Comparison of ENCODE assay signal across 17 cellular contexts in genomic region chr5:2158109-2158508, GRCh38.
DNase-seq lines count a peak whose midpoint lies in the region; ATAC-seq and TF ChIP-seq lines count a peak whose summit lies in the region.
"Had no signal": no experiment of that assay in that cellular context is flagged by ENCODE, and none has a peak within 500 bp of the region (broad histone marks: within the 10 kb centered on the region; RNA-seq: fewer than 3 reads in every experiment).

No MANE protein-coding gene starts in this region.

- H3K36me3 ChIP-seq in mammary epithelial cell (ENCODE audit: insufficient read depth, low read length) (no peaks in the 10 kb centered on the region), suprapubic skin (no peaks in the 10 kb centered on the region)
- H3K36me3 ChIP-seq: BLaER1, HAP-1 had no signal

- no peak overlapping the region for H3K4me3 ChIP-seq in mammary epithelial cell (replicated peaks in 1 of 3; ENCODE audit: insufficient read depth in 1 of 3, low read depth in 2 of 3, low read length in 3 of 3)
- no peak overlapping the region for H3K4me3 ChIP-seq in suprapubic skin
- H3K4me3 ChIP-seq: A549, BLaER1, GM23248, HAP-1 had no signal

- no peak overlapping the region for H3K4me2 ChIP-seq in mammary epithelial cell (ENCODE audit: insufficient read depth, low read depth, low read length)
- H3K4me2 ChIP-seq: A549, BLaER1 had no signal

- in situ Hi-C loops in mammary epithelial cell (cut with MboI; ENCODE audit: low sequenced_read_pairs in 2 of 2) = no loop called here

- H3K27ac ChIP-seq in RWPE1 = no peak overlapping the region; the same call in 1 of the 2 replicates
- H3K27ac ChIP-seq in mammary epithelial cell (ENCODE audit: insufficient read depth, low read depth, low read length) = no peak overlapping the region
- H3K27ac ChIP-seq in suprapubic skin = peak overlapping the region; percentile 26
- H3K27ac ChIP-seq: A549, BLaER1, GM23248 had no signal

- ATAC-seq in HG03520 (IDR thresholded peaks at IDR 0.05; ENCODE audit: unreplicated experiment) = no peak
- ATAC-seq: A549 had no signal

- WGBS in mammary epithelial cell (ENCODE audit: low coverage, missing lambda C conversion rate) = 35% methylated on average over 3 of the region's 5 CpGs
- 47% methylated on average over 5 of the region's 5 CpGs for WGBS in suprapubic skin

- TF ChIP-seq EP300 in suprapubic skin (IDR thresholded peaks at IDR 0.05) = no peak

- TF ChIP-seq CTCF in RWPE1 (conservative IDR thresholded peaks at IDR 0.05; ENCODE audit: low read depth) = no peak
- no peak for TF ChIP-seq CTCF in mammary epithelial cell (conservative IDR thresholded peaks at IDR 0.05 in 1 of 2, IDR thresholded peaks at IDR 0.05 in 1 of 2; ENCODE audit: extremely low read depth in 1 of 2, insufficient read depth in 1 of 2, low read depth in 1 of 2, low read length in 2 of 2)
- TF ChIP-seq CTCF in suprapubic skin (IDR thresholded peaks at IDR 0.05) = no peak

- no TSS peak for BruUV-seq in mammary epithelial cell (replicated peaks; lab: Mats Ljungman, UMichigan)

- intact Hi-C loops in mammary epithelial cell (cut with micrococcal nuclease) = no loop called here

- H3K9ac ChIP-seq in mammary epithelial cell (ENCODE audit: insufficient read depth, low read length) = no peak overlapping the region
- H3K9ac ChIP-seq: BLaER1, GM23248 had no signal

- H3K4me1 ChIP-seq in mammary epithelial cell (ENCODE audit: insufficient read depth, low read length) (no peaks in the 10 kb centered on the region), suprapubic skin (peaks cover 17% of the 10 kb centered on the region)
- H3K4me1 ChIP-seq: A549, HAP-1 had no signal

- H3K27me3 ChIP-seq in mammary epithelial cell (ENCODE audit: insufficient read depth, low read length) (no peaks in the 10 kb centered on the region), suprapubic skin (no peaks in the 10 kb centered on the region)
- H3K27me3 ChIP-seq: BLaER1 had no signal

- peaks cover 5% of the 10 kb centered on the region for H3K9me3 ChIP-seq in mammary epithelial cell (replicated peaks; ENCODE audit: insufficient read depth, low read length)
- no peaks in the 10 kb centered on the region for H3K9me3 ChIP-seq in suprapubic skin
- H3K9me3 ChIP-seq: A549, BLaER1, HAP-1 had no signal

- no peaks in the 10 kb centered on the region for H3K79me2 ChIP-seq in mammary epithelial cell (ENCODE audit: insufficient read depth, low read length)

- no peak for TF ChIP-seq POLR2A in suprapubic skin (IDR thresholded peaks at IDR 0.05)

- DNase-seq in RWPE1 (ENCODE audit: low spot score) = peak; percentile 64
- DNase-seq in mammary epithelial cell = peak; percentile 8
- peak; percentile 12 for DNase-seq in kidney tubule cell (ENCODE audit: low spot score)
- peak; percentile 20 to 40 for DNase-seq in suprapubic skin (ENCODE audit: low spot score in 2 of 2)
- DNase-seq in NCI-H82 (lab: John Stamatoyannopoulos, UW) = no peak
- DNase-seq in germinal center (ENCODE audit: low spot score) = no peak
- no peak for DNase-seq in stimulated activated CD4-positive, alpha-beta T cell treated with anti-CD3 and anti-CD28 coated beads, Interleukin-15, amount 100 ng/mL, for 24 hours
- DNase-seq: CD4-positive, alpha-beta memory T cell; DMS153; DMS79; GDM1; GM23248; IMR-90 had no signal

- no peak overlapping the region for H2AFZ ChIP-seq in mammary epithelial cell (ENCODE audit: low read depth, low read length)
- H2AFZ ChIP-seq: GM23248 had no signal

- H4K20me1 ChIP-seq in mammary epithelial cell (ENCODE audit: insufficient read depth, low read length) = no peaks in the 10 kb centered on the region
- H4K20me1 ChIP-seq: BLaER1 had no signal

- dilution Hi-C loops in mammary epithelial cell (cut with HindIII; ENCODE audit: low sequenced_read_pairs) = no loop called here

- POLR2A ChIA-PET in RWPE1 (lab: Yijun Ruan, JAX; ENCODE audit: low non-redundant PET) = no interaction called here

- CTCF ChIA-PET in RWPE1 (lab: Yijun Ruan, JAX) = interaction anchor here (0.6 kb wide), 1 partner anchor 85 kb away, joined by 3 read pairs; no protein-coding TSS in a partner anchor
- CTCF ChIA-PET in mammary epithelial cell (lab: Charles Lee; ENCODE audit: low non-redundant PET) = no interaction called here

Comparison
In these comparisons a context has a peak if more than half of its experiments do, and no peak if none do; other contexts are left out.
1. DNase-seq: peak in RWPE1 (single experiment), mammary epithelial cell (single experiment), kidney tubule cell (single experiment) and suprapubic skin (2 of 2); none in NCI-H82 (single experiment), germinal center (single experiment) and stimulated activated CD4-positive, alpha-beta T cell treated with anti-CD3 and anti-CD28 coated beads, Interleukin-15, amount 100 ng/mL, for 24 hours (single experiment).